Comparison of ENCODE assay signal across 8 cellular contexts in genomic region chr4:123666486-123666885, GRCh38.
"Had no signal": no experiment of that assay in that cellular context is flagged by ENCODE, and none has a peak within 500 bp of the region (broad histone marks: within the 10 kb centered on the region; RNA-seq: fewer than 3 reads in every experiment).

No MANE protein-coding gene starts in this region.

- H3K27ac ChIP-seq: HL-60 had no signal

- H2AFZ ChIP-seq: GM23248 had no signal

- H3K4me1 ChIP-seq: HAP-1 had no signal

- DNase-seq: GM23248, GOT3, H7, HFFc6, KBM-7 had no signal

- H3K4me3 ChIP-seq: GM23248, HAP-1 had no signal

- H3K9me3 ChIP-seq: HAP-1 had no signal

- H3K36me3 ChIP-seq: HAP-1 had no signal

- ATAC-seq: HCT116 had no signal

- H3K9ac ChIP-seq: GM23248 had no signal
